Comparison of ENCODE assay signal across 8 cellular contexts in genomic region chr2:68466778-68467076, GRCh38. TPM values are rescaled to one million over a fixed set of nuclear protein-coding genes. Genes with fewer than 3 reads are reported as not detected.
DNase-seq lines count a peak whose midpoint lies in the region; ATAC-seq and TF ChIP-seq lines count a peak whose summit lies in the region.

No MANE protein-coding gene starts in this region.

- H3K79me2 ChIP-seq in smooth muscle cell (ENCODE audit: low read depth): peaks cover 18% of the 10 kb centered on the region

- H3K36me3 Mint-ChIP-seq in activated CD4-positive, alpha-beta memory T cell treated with anti-CD3 and anti-CD28 coated beads for 36 hours: no peaks in the 10 kb centered on the region

- peak overlapping the region; percentile 80 for H3K4me3 ChIP-seq in BJ (ENCODE audit: low read depth, low read length)
- peak overlapping the region; percentile 77 for H3K4me3 ChIP-seq in HFF-Myc (replicated peaks; ENCODE audit: low read depth, low read length)
- H3K4me3 ChIP-seq in right atrium auricular region: peak overlapping the region; percentile 87 to 92
- peak overlapping the region; percentile 94 for H3K4me3 ChIP-seq in smooth muscle cell

- H3K27ac ChIP-seq in right atrium auricular region: peak overlapping the region; percentile 81 to 93
- peak overlapping the region; percentile 96 for H3K27ac ChIP-seq in smooth muscle cell (ENCODE audit: low read depth)

- H3K9me3 ChIP-seq in right atrium auricular region: no peaks in the 10 kb centered on the region
- no peaks in the 10 kb centered on the region for H3K9me3 ChIP-seq in smooth muscle cell (replicated peaks; ENCODE audit: low read depth)

- peak overlapping the region; percentile 97 for H3K4me3 Mint-ChIP-seq in activated CD4-positive, alpha-beta memory T cell treated with anti-CD3 and anti-CD28 coated beads for 36 hours

- TF ChIP-seq CTCF in BJ (IDR thresholded peaks at IDR 0.05; ENCODE audit: insufficient read depth, low read depth, low read length) (no peak), HFF-Myc (IDR thresholded peaks at IDR 0.05; ENCODE audit: low read depth, low read length, missing control alignments) (no peak), right atrium auricular region (IDR thresholded peaks at IDR 0.05) (no peak), smooth muscle cell (IDR thresholded peaks at IDR 0.05; ENCODE audit: borderline replicate concordance, insufficient read depth, poor library complexity, severe bottlenecking) (no peak)

- H3K27me3 ChIP-seq in BJ (ENCODE audit: control insufficient read depth, insufficient read depth, low read length) (no peaks in the 10 kb centered on the region; the same call in 1 of the 2 replicates), right atrium auricular region (no peaks in the 10 kb centered on the region), smooth muscle cell (ENCODE audit: low read depth) (no peaks in the 10 kb centered on the region)

- no peak for DNase-seq in BJ (ENCODE audit: low read depth)
- no peak for DNase-seq in HFF-Myc (ENCODE audit: extremely low read depth, low read depth)
- DNase-seq in activated CD4-positive, alpha-beta memory T cell treated with anti-CD3 and anti-CD28 coated beads for 36 hours: no peak
- no peak for DNase-seq in right atrium auricular region (ENCODE audit: low spot score)
- peak; percentile 61 for DNase-seq in smooth muscle cell (lab: John Stamatoyannopoulos, UW; ENCODE audit: unreplicated experiment)
- no peak for DNase-seq in NCI-H526 (lab: John Stamatoyannopoulos, UW)

- no peak for ATAC-seq in GM18861 (IDR thresholded peaks at IDR 0.05; ENCODE audit: unreplicated experiment)
- no peak for ATAC-seq in activated CD4-positive, CD25-positive, alpha-beta regulatory T cell treated with anti-CD3 and anti-CD28 coated beads, Interleukin-2, amount 50 U/mL, for 24 hours

- no peaks in the 10 kb centered on the region for H3K36me3 ChIP-seq in BJ (ENCODE audit: control insufficient read depth, insufficient read depth, low read length)
- no peaks in the 10 kb centered on the region for H3K36me3 ChIP-seq in right atrium auricular region
- H3K36me3 ChIP-seq in smooth muscle cell (ENCODE audit: low read depth): no peaks in the 10 kb centered on the region

- H3K9ac ChIP-seq in smooth muscle cell (ENCODE audit: low read depth): peak overlapping the region; percentile 96

- H3F3A ChIP-seq in smooth muscle cell (ENCODE audit: low read depth): peaks cover 9% of the 10 kb centered on the region

- intact Hi-C loops in activated CD4-positive, alpha-beta memory T cell treated with anti-CD3 and anti-CD28 coated beads for 36 hours (cut with micrococcal nuclease): loop anchor here (1.0 to 5.0 kb wide), 14 partner anchors 25 to 1366 kb away; partner anchors contain the start of genes AAK1 and PNO1

- no peaks in the 10 kb centered on the region for H3K27me3 Mint-ChIP-seq in activated CD4-positive, alpha-beta memory T cell treated with anti-CD3 and anti-CD28 coated beads for 36 hours

- peak overlapping the region; percentile 94 for H3K27ac Mint-ChIP-seq in activated CD4-positive, alpha-beta memory T cell treated with anti-CD3 and anti-CD28 coated beads for 36 hours

- WGBS in smooth muscle cell (ENCODE audit: low lambda C conversion rate): under 1% methylated on average over 18 of the region's 18 CpGs

- no peaks in the 10 kb centered on the region for H4K20me1 ChIP-seq in smooth muscle cell (ENCODE audit: low read depth)

- H3K4me2 ChIP-seq in smooth muscle cell: peak overlapping the region; percentile 99

- POLR2A ChIA-PET in BJ (lab: Charles Lee): no interaction called here
- POLR2A ChIA-PET in activated CD4-positive, alpha-beta memory T cell treated with anti-CD3 and anti-CD28 coated beads for 36 hours (lab: Charles Lee): interaction anchor here (0.6 to 2.1 kb wide), 9 partner anchors 19 to 441 kb away, joined by 3 to 10 read pairs (median 4); no protein-coding TSS in a partner anchor

- H3K4me1 ChIP-seq in right atrium auricular region (peaks cover 0 to 17% of the 10 kb centered on the region in 2 donors), smooth muscle cell (ENCODE audit: low read depth) (peaks cover 10% of the 10 kb centered on the region)

- CTCF ChIA-PET in BJ (lab: Yijun Ruan, JAX): interaction anchor here (0.5 to 7.2 kb wide), 9 partner anchors 8 to 546 kb away, joined by 3 to 69 read pairs (median 4); partner anchors contain the start of gene ANTXR1
- CTCF ChIA-PET in activated CD4-positive, alpha-beta memory T cell treated with anti-CD3 and anti-CD28 coated beads for 36 hours (lab: Charles Lee): interaction anchor here (0.7 to 6.7 kb wide), 17 partner anchors 11 to 459 kb away, joined by 3 to 127 read pairs (median 4); partner anchors contain the start of gene ARHGAP25

- H3K9me3 Mint-ChIP-seq in activated CD4-positive, alpha-beta memory T cell treated with anti-CD3 and anti-CD28 coated beads for 36 hours: no peaks in the 10 kb centered on the region

- H3K4me1 Mint-ChIP-seq in activated CD4-positive, alpha-beta memory T cell treated with anti-CD3 and anti-CD28 coated beads for 36 hours (ENCODE audit: low read depth): peaks cover 43% of the 10 kb centered on the region

- peak overlapping the region; percentile 95 for H2AFZ ChIP-seq in smooth muscle cell (ENCODE audit: low read depth)

RNA-seq across cellular contexts. Expression of gene FBXO48, which starts 0.4 kb away (rescaled TPM):
- polyA plus RNA-seq in BJ (2011; rRNA removed): 0.49 and 0.97 TPM in 2 replicates
- polyA minus RNA-seq in BJ (2011; rRNA and poly(A)+ RNA removed): 0.26 and 0.76 TPM in 2 replicates
- 1 to 10 TPM; 2.3 to 2.6 TPM for total RNA-seq in activated CD4-positive, alpha-beta memory T cell treated with anti-CD3 and anti-CD28 coated beads for 36 hours
- total RNA-seq in right atrium auricular region: under 1 TPM; 0.33 to 0.67 TPM
- total RNA-seq in smooth muscle cell: 0.81 and 1.5 TPM in 2 replicates
- polyA plus RNA-seq in smooth muscle cell: 0.42 and 0.61 TPM in 2 replicates

RNA-seq across cellular contexts. Expression of gene APLF, which starts 0.7 kb away (rescaled TPM):
- 1.2 and 3.0 TPM in 2 replicates for polyA plus RNA-seq in BJ (2011; rRNA removed)
- polyA minus RNA-seq in BJ (2011; rRNA and poly(A)+ RNA removed): 1.9 and 3.1 TPM in 2 replicates
- total RNA-seq in activated CD4-positive, alpha-beta memory T cell treated with anti-CD3 and anti-CD28 coated beads for 36 hours: 1 to 10 TPM; 3.0 to 3.1 TPM
- 1 to 10 TPM; 4.2 to 8.2 TPM for total RNA-seq in right atrium auricular region
- total RNA-seq in smooth muscle cell: 8.0 and 9.2 TPM in 2 replicates
- polyA plus RNA-seq in smooth muscle cell: 2.6 and 3.4 TPM in 2 replicates
